In genomic region chr2:43400508-43400907, GRCh38 we compare ENCODE assay signal across 18 cellular contexts.
DNase-seq lines count a peak whose midpoint lies in the region; ATAC-seq and TF ChIP-seq lines count a peak whose summit lies in the region.
"Had no signal": no experiment of that assay in that cellular context is flagged by ENCODE, and none has a peak within 500 bp of the region (broad histone marks: within the 10 kb centered on the region; RNA-seq: fewer than 3 reads in every experiment).

No MANE protein-coding gene starts in this region.

- POLR2A ChIA-PET in AG04450 (lab: Yijun Ruan, JAX) = no interaction called here

- no peak overlapping the region for H3K27ac Mint-ChIP-seq in osteocyte (ENCODE audit: unreplicated experiment)
- H3K27ac Mint-ChIP-seq in activated naive CD4-positive, alpha-beta T cell treated with anti-CD3 and anti-CD28 coated beads, Interleukin-2, amount 50 U/mL, for 72 hours = no peak overlapping the region
- H3K27ac Mint-ChIP-seq in stimulated activated effector memory CD8-positive, alpha-beta T cell treated with anti-CD3 and anti-CD28 coated beads, Interleukin-12 subunit alpha, Interleukin-12 subunit beta, amount 100 ng/mL, for 72 hours = no peak overlapping the region

- H3K4me3 ChIP-seq in AG04450 (ENCODE audit: low read depth, low read length) = no peak overlapping the region
- no peak overlapping the region for H3K4me3 ChIP-seq in KMS-11 (IDR thresholded peaks at IDR 0.05; ENCODE audit: insufficient read depth, low read depth, low read length)
- no peak overlapping the region for H3K4me3 ChIP-seq in esophagus squamous epithelium
- H3K4me3 ChIP-seq: ovary, upper lobe of left lung had no signal

- H3K27me3 ChIP-seq in AG04450 (ENCODE audit: control insufficient read depth, insufficient read depth, low read length) (no peaks in the 10 kb centered on the region), KMS-11 (ENCODE audit: insufficient read depth, low read depth) (no peaks in the 10 kb centered on the region), esophagus squamous epithelium (no peaks in the 10 kb centered on the region)
- H3K27me3 ChIP-seq: ovary, upper lobe of left lung had no signal

- H3K4me1 Mint-ChIP-seq in osteocyte (ENCODE audit: unreplicated experiment) = peaks cover 27% of the 10 kb centered on the region
- peaks cover 9% of the 10 kb centered on the region for H3K4me1 Mint-ChIP-seq in stimulated activated effector memory CD8-positive, alpha-beta T cell treated with anti-CD3 and anti-CD28 coated beads, Interleukin-12 subunit alpha, Interleukin-12 subunit beta, amount 100 ng/mL, for 72 hours

- no peaks in the 10 kb centered on the region for H3K79me2 ChIP-seq in KMS-11 (ENCODE audit: insufficient read depth, low read depth)

- no peak for TF ChIP-seq POLR2A in esophagus squamous epithelium (IDR thresholded peaks at IDR 0.05)

- TF ChIP-seq CTCF in AG04450 (IDR thresholded peaks at IDR 0.05; ENCODE audit: low read depth, low read length) (peak; percentile 37), KMS-11 (conservative IDR thresholded peaks at IDR 0.05; ENCODE audit: low read depth, low read length) (no peak), esophagus squamous epithelium (IDR thresholded peaks at IDR 0.05) (no peak), osteocyte (IDR thresholded peaks at IDR 0.05) (peak; percentile 27)

- no peaks in the 10 kb centered on the region for H3K27me3 Mint-ChIP-seq in osteocyte (ENCODE audit: unreplicated experiment)

- no peak overlapping the region; the same call in 1 of the 2 replicates for H3K9ac ChIP-seq in KMS-11

- H3K4me1 ChIP-seq in KMS-11 (ENCODE audit: low read depth, poor library complexity, severe bottlenecking) = peaks cover 89% of the 10 kb centered on the region
- peaks cover 9 to 93% (median 18%) of the 10 kb centered on the region in 3 donors for H3K4me1 ChIP-seq in esophagus squamous epithelium

- intact Hi-C loops in esophagus squamous epithelium (cut with DNase I) = no loop called here

- H3K36me3 Mint-ChIP-seq in osteocyte (ENCODE audit: unreplicated experiment) = peaks cover 14% of the 10 kb centered on the region
- peaks cover 0 to 7% of the 10 kb centered on the region in 2 donors for H3K36me3 Mint-ChIP-seq in activated naive CD4-positive, alpha-beta T cell treated with anti-CD3 and anti-CD28 coated beads, Interleukin-2, amount 50 U/mL, for 72 hours
- peaks cover 23% of the 10 kb centered on the region for H3K36me3 Mint-ChIP-seq in stimulated activated effector memory CD8-positive, alpha-beta T cell treated with anti-CD3 and anti-CD28 coated beads, Interleukin-12 subunit alpha, Interleukin-12 subunit beta, amount 100 ng/mL, for 72 hours

- H4K20me1 ChIP-seq in KMS-11 (ENCODE audit: insufficient read depth) = no peaks in the 10 kb centered on the region

- H3K9me3 Mint-ChIP-seq in osteocyte (ENCODE audit: unreplicated experiment) = no peaks in the 10 kb centered on the region
- H3K9me3 Mint-ChIP-seq in activated naive CD4-positive, alpha-beta T cell treated with anti-CD3 and anti-CD28 coated beads, Interleukin-2, amount 50 U/mL, for 72 hours = no peaks in the 10 kb centered on the region
- no peaks in the 10 kb centered on the region for H3K9me3 Mint-ChIP-seq in stimulated activated effector memory CD8-positive, alpha-beta T cell treated with anti-CD3 and anti-CD28 coated beads, Interleukin-12 subunit alpha, Interleukin-12 subunit beta, amount 100 ng/mL, for 72 hours

- WGBS in esophagus squamous epithelium, 2 donors = 80 to 92% methylated on average over 3 of the region's 3 CpGs

- peak overlapping the region; percentile 50; the same call in 1 of the 2 replicates for H3K4me2 ChIP-seq in KMS-11

- H2AFZ ChIP-seq in KMS-11 (ENCODE audit: low read depth) = no peak overlapping the region

- H3K9me3 ChIP-seq in AG04450 (ENCODE audit: control insufficient read depth, insufficient read depth, low read length) (no peaks in the 10 kb centered on the region), esophagus squamous epithelium (no peaks in the 10 kb centered on the region)
- H3K9me3 ChIP-seq: ovary, upper lobe of left lung had no signal

- no peak overlapping the region for H3K4me3 Mint-ChIP-seq in osteocyte (ENCODE audit: unreplicated experiment)
- H3K4me3 Mint-ChIP-seq in stimulated activated effector memory CD8-positive, alpha-beta T cell treated with anti-CD3 and anti-CD28 coated beads, Interleukin-12 subunit alpha, Interleukin-12 subunit beta, amount 100 ng/mL, for 72 hours = no peak overlapping the region

- CTCF ChIA-PET in AG04450 (lab: Charles Lee) = interaction anchor here (1.0 kb wide), 1 partner anchor 15 kb away, joined by 3 read pairs; no protein-coding TSS in a partner anchor

- ATAC-seq in activated naive CD4-positive, alpha-beta T cell treated with anti-CD3 and anti-CD28 coated beads, Interleukin-2, amount 50 U/mL, for 72 hours = no peak
- ATAC-seq in stimulated activated effector memory CD8-positive, alpha-beta T cell treated with anti-CD3 and anti-CD28 coated beads, Interleukin-12 subunit alpha, Interleukin-12 subunit beta, amount 100 ng/mL, for 72 hours = no peak
- ATAC-seq in HG03378 (IDR thresholded peaks at IDR 0.05; ENCODE audit: unreplicated experiment) = no peak
- ATAC-seq: left colon had no signal

- H3K36me3 ChIP-seq in KMS-11 (ENCODE audit: insufficient read depth) = no peaks in the 10 kb centered on the region
- peaks cover 0 to 9% (median 0%) of the 10 kb centered on the region in 3 donors for H3K36me3 ChIP-seq in esophagus squamous epithelium
- H3K36me3 ChIP-seq: ovary had no signal

- DNase-seq in AG04450 (ENCODE audit: low read depth, low spot score) (no peak), esophagus squamous epithelium (lab: John Stamatoyannopoulos, UW) (no peak), osteocyte (ENCODE audit: extremely low spot score, unreplicated experiment) (no peak), kidney tubule cell (ENCODE audit: low spot score) (no peak)
- no peak for DNase-seq in activated naive CD4-positive, alpha-beta T cell treated with anti-CD3 and anti-CD28 coated beads, Interleukin-2, amount 50 U/mL, for 72 hours (ENCODE audit: low spot score in 2 of 2)
- DNase-seq in stimulated activated effector memory CD8-positive, alpha-beta T cell treated with anti-CD3 and anti-CD28 coated beads, Interleukin-12 subunit alpha, Interleukin-12 subunit beta, amount 100 ng/mL, for 72 hours (ENCODE audit: low spot score in 2 of 2) = no peak
- DNase-seq: ACHN; activated CD4-positive, CD25-positive, alpha-beta regulatory T cell; anterior cingulate cortex; left colon; MM.1S; NCI-H1694; SHP77 treated with DMSO at 0.1 percent for 48 hours; small intestine; upper lobe of left lung had no signal

- H3K27ac ChIP-seq in AG04450 (ENCODE audit: low read depth, low read length) (no peak overlapping the region), KMS-11 (peak overlapping the region; percentile 74; the same call in 1 of the 2 replicates), esophagus squamous epithelium (peak overlapping the region in 3 of 4 donors; percentile 11 to 83 (median 72))

Comparison
In these comparisons a context has a peak if more than half of its experiments do, and no peak if none do; other contexts are left out.
1. CTCF ChIP-seq: peak in AG04450 (single experiment) and osteocyte (single experiment); none in KMS-11 (single experiment) and esophagus squamous epithelium (0 of 6).